14 cellular contexts compared by ENCODE assay signal in genomic region chr1:181726608-181727007, GRCh38.
"Had no signal": no experiment of that assay in that cellular context is flagged by ENCODE, and none has a peak within 500 bp of the region (broad histone marks: within the 10 kb centered on the region; RNA-seq: fewer than 3 reads in every experiment).

No MANE protein-coding gene starts in this region.

- H3K4me1 ChIP-seq: ascending aorta, sigmoid colon had no signal

- ATAC-seq: left colon; stimulated activated memory B cell treated with anti-CD40 and anti-IgM and Interleukin-4, amounts not matched to agents 10 μg/mL and 1 μg/mL and 100 μg/mL, for 72 hours had no signal

- H3K4me3 ChIP-seq: ascending aorta, esophagus muscularis mucosa, lung, sigmoid colon had no signal

- H3K36me3 ChIP-seq: ascending aorta, esophagus muscularis mucosa, sigmoid colon had no signal

- H3K27ac ChIP-seq: ascending aorta, esophagus muscularis mucosa, sigmoid colon had no signal

- H3K27me3 ChIP-seq: ascending aorta, esophagus muscularis mucosa, sigmoid colon had no signal

- H3K9me3 ChIP-seq: ascending aorta, esophagus muscularis mucosa, sigmoid colon had no signal

- DNase-seq: activated CD4-positive, alpha-beta T cell treated with anti-CD3 and anti-CD28 coated beads, Interleukin-2, amount 50 U/mL, for 4 hours; activated gamma-delta T cell; effector memory CD4-positive, alpha-beta T cell; left colon; midbrain; nucleus accumbens; sigmoid colon; stimulated activated CD4-positive, alpha-beta T cell treated with anti-CD3 and anti-CD28 coated beads, Interleukin-4, amount 100 ng/mL, for 4 hours had no signal

- FAIRE-seq: endothelial cell of umbilical vein, TTC549 had no signal
